31 cellular contexts compared by ENCODE assay signal in the genomic region with DNA sequence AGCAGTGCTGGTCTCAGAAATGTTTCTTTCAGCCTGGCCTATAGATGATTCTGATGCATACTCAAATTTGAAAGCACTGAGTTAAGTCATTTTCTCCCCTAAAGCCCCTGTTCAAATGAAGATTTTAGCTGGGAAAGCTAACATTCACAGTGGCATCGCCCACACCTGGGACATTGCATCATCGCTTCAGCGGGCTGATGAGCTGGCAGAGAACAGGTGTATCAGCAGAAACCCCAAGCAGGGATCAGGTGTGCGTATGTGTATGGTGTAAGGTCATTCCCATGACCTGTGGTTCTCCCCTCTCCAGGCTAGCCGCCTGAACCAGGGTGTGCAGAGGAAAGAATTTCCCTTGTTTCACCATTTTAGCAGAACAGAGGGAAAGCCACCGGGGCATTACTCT. TPM values are rescaled to one million over a fixed set of nuclear protein-coding genes. Genes with fewer than 3 reads are reported as not detected.
DNase-seq lines count a peak whose midpoint lies in the region; ATAC-seq, FAIRE-seq and TF ChIP-seq lines count a peak whose summit lies in the region.
"Had no signal": no experiment of that assay in that cellular context is flagged by ENCODE, and none has a peak within 500 bp of the region (broad histone marks: within the 10 kb centered on the region; RNA-seq: fewer than 3 reads in every experiment).

No MANE protein-coding gene starts in this region.

- no peak overlapping the region for H3K18ac ChIP-seq in H1 (ENCODE audit: extremely low read depth, low read length)

- H2AFZ ChIP-seq in H1 (ENCODE audit: low read length), result no peak overlapping the region
- H2AFZ ChIP-seq: GM23248, hepatocyte had no signal

- peak; percentile 40 for DNase-seq in DMS53 (lab: John Stamatoyannopoulos, UW)
- no peak for DNase-seq in DMS53 treated with DMSO at 0.1 percent for 48 hours (lab: John Stamatoyannopoulos, UW; ENCODE audit: unreplicated experiment)
- DNase-seq in heart right ventricle, result no peak
- DNase-seq in right atrium auricular region (ENCODE audit: low spot score), result no peak
- no peak for DNase-seq in H1 (ENCODE audit: low read depth in 1 of 2, low spot score in 2 of 2)
- DNase-seq in upper lobe of right lung, result no peak
- no peak for DNase-seq in NCI-H2107 (lab: John Stamatoyannopoulos, UW)
- DNase-seq in left lobe of liver (ENCODE audit: low spot score), result no peak
- DNase-seq: activated CD4-positive, CD25-positive, alpha-beta regulatory T cell treated with anti-CD3 and anti-CD28 coated beads, Interleukin-2, amount 50 U/mL, for 72 hours; CD8-positive, alpha-beta memory T cell; cortex of kidney; foreskin keratinocyte; GM23248; HFFc6; mesendoderm; NCI-H2029 treated with DMSO at 0.1 percent for 48 hours; NCI-H226; NCI-H774; psoas muscle; stimulated activated naive CD8-positive, alpha-beta T cell treated with anti-CD3 and anti-CD28 coated beads, Interleukin-15, Interleukin-2, amounts not matched to agents 100 U/mL and 50 U/mL, for 24 hours; testis had no signal

- H3K4me2 ChIP-seq in H1 (ENCODE audit: insufficient read depth in 1 of 2, low read depth in 2 of 2, low read length in 2 of 2), result no peak overlapping the region
- H3K4me2 ChIP-seq: hepatocyte had no signal

- H2BK5ac ChIP-seq in H1 (ENCODE audit: low read depth, low read length), result no peak overlapping the region

- no peak overlapping the region for H2BK12ac ChIP-seq in H1 (ENCODE audit: low read depth, low read length)

- H3K36me3 ChIP-seq in heart right ventricle (peaks cover 0 to 100% (median 55%) of the 10 kb centered on the region in 9 donors), right atrium auricular region (peaks cover 71% of the 10 kb centered on the region), H1 (ENCODE audit: control insufficient read depth in 2 of 4, insufficient read depth in 4 of 4, low read length in 3 of 4) (no peaks in the 10 kb centered on the region), upper lobe of right lung (peaks cover 96% of the 10 kb centered on the region)

- POLR2A ChIA-PET in H1 (lab: Charles Lee; ENCODE audit: partially characterized antibody), result no interaction called here

- FAIRE-seq in H1 (lab: Jason Lieb, UNC), result no peak
- FAIRE-seq: G401.6, RCC 7860, TTC549 had no signal

- 92 to 95% methylated on average over 6 of the region's 6 CpGs for WGBS in heart right ventricle, 2 donors
- 95% methylated on average over 6 of the region's 6 CpGs; no CpG with 5 or more reads in 1 of the 2 experiments for WGBS in H1 (ENCODE audit: extremely low coverage in 1 of 2, insufficient coverage in 1 of 2, insufficient read length in 1 of 2, insufficient replicate concordance in 2 of 2, low coverage in 1 of 2, low lambda C conversion rate in 2 of 2, missing lambda C conversion rate in 1 of 2), 2 experiments

- H3K56ac ChIP-seq in H1 (replicated peaks; ENCODE audit: insufficient read length, low read depth, low read length), result no peak overlapping the region

- no peak overlapping the region for H2BK20ac ChIP-seq in H1 (ENCODE audit: low read length)

- H3K27ac ChIP-seq in heart right ventricle (peak overlapping the region in 9 of 10 donors; percentile 27 to 84 (median 76)), right atrium auricular region (peak overlapping the region in 1 of 2 donors; percentile 61), H1 (ENCODE audit: low read depth, low read length) (no peak overlapping the region), upper lobe of right lung (no peak overlapping the region)
- H3K27ac ChIP-seq: 22Rv1, foreskin keratinocyte, GM23248, hepatocyte, HL-60, psoas muscle had no signal

- TF ChIP-seq CTCF in heart right ventricle (IDR thresholded peaks at IDR 0.05), result no peak
- TF ChIP-seq CTCF in right atrium auricular region (IDR thresholded peaks at IDR 0.05), result no peak
- TF ChIP-seq CTCF in H1 (IDR thresholded peaks at IDR 0.05; ENCODE audit: control extremely low read depth in 1 of 3, insufficient read depth in 1 of 3, low read depth in 1 of 3, low read length in 3 of 3), result no peak
- no peak for TF ChIP-seq CTCF in upper lobe of right lung (IDR thresholded peaks at IDR 0.05)

- H3K14ac ChIP-seq in H1 (ENCODE audit: insufficient read length), result no peak overlapping the region

- CTCF ChIA-PET in H1 (lab: Charles Lee; ENCODE audit: partially characterized antibody), result interaction anchor here (1.1 to 6.8 kb wide), 4 partner anchors 10 to 22 kb away, joined by 3 to 52 read pairs (median 6); no protein-coding TSS in a partner anchor

- H4K5ac ChIP-seq in H1 (ENCODE audit: insufficient read length, low read depth, low read length), result no peak overlapping the region

- H2BK15ac ChIP-seq in H1 (ENCODE audit: low read length), result no peak overlapping the region

- H2AK5ac ChIP-seq in H1 (ENCODE audit: low read depth, low read length), result no peak overlapping the region

- H3K27me3 ChIP-seq in heart right ventricle, result no peaks in the 10 kb centered on the region
- H3K27me3 ChIP-seq in right atrium auricular region, result no peaks in the 10 kb centered on the region
- no peaks in the 10 kb centered on the region for H3K27me3 ChIP-seq in H1 (replicated peaks in 1 of 4; ENCODE audit: control insufficient read depth in 3 of 4, extremely low read depth in 1 of 4, insufficient read depth in 3 of 4, low read length in 3 of 4)
- no peaks in the 10 kb centered on the region for H3K27me3 ChIP-seq in upper lobe of right lung
- H3K27me3 ChIP-seq: ascending aorta, esophagus muscularis mucosa, foreskin keratinocyte, hepatocyte, testis, vagina had no signal

- no peaks in the 10 kb centered on the region for H3K23me2 ChIP-seq in H1 (ENCODE audit: low read depth, low read length)

- no peak overlapping the region for H2BK120ac ChIP-seq in H1 (replicated peaks; ENCODE audit: low read depth, low read length)

- H3K4me3 ChIP-seq in heart right ventricle (no peak overlapping the region), right atrium auricular region (no peak overlapping the region), H1 (ENCODE audit: extremely low read depth in 1 of 4, insufficient read depth in 2 of 4, low read depth in 3 of 4, low read length in 4 of 4) (no peak overlapping the region), upper lobe of right lung (no peak overlapping the region)
- H3K4me3 ChIP-seq: ascending aorta, esophagus muscularis mucosa, GM23248, hepatocyte, psoas muscle, testis, vagina had no signal

- H3K23ac ChIP-seq in H1 (ENCODE audit: insufficient read length), result no peak overlapping the region

- no peak for TF ChIP-seq POLR2A in H1 (IDR thresholded peaks at IDR 0.05; ENCODE audit: control extremely low read depth in 1 of 2, low read depth in 2 of 2, low read length in 2 of 2)

- no peak overlapping the region for H4K91ac ChIP-seq in H1 (replicated peaks; ENCODE audit: insufficient read length, low read length)

- no peak for TF ChIP-seq EP300 in H1 (IDR thresholded peaks at IDR 0.05; ENCODE audit: borderline replicate concordance in 1 of 2, low read depth in 2 of 2, low read length in 2 of 2)

- H3K79me2 ChIP-seq in H1 (ENCODE audit: control insufficient read depth in 1 of 2, insufficient read depth in 2 of 2, low read length in 2 of 2), result no peaks in the 10 kb centered on the region

- H3K9me3 ChIP-seq in heart right ventricle (no peaks in the 10 kb centered on the region), right atrium auricular region (no peaks in the 10 kb centered on the region), H1 (ENCODE audit: insufficient read depth in 2 of 2, low read depth in 1 of 2, low read length in 1 of 2) (no peaks in the 10 kb centered on the region), upper lobe of right lung (no peaks in the 10 kb centered on the region)
- H3K9me3 ChIP-seq: ascending aorta, esophagus muscularis mucosa, psoas muscle, testis, vagina had no signal

- H3K4ac ChIP-seq in H1 (replicated peaks; ENCODE audit: insufficient read length, low read depth, low read length), result no peak overlapping the region

- TF ChIP-seq RAD21 in H1 (IDR thresholded peaks at IDR 0.05 in 1 of 2, conservative IDR thresholded peaks at IDR 0.05 in 1 of 2; ENCODE audit: low read depth in 2 of 2, low read length in 2 of 2), result no peak

- intact Hi-C loops in heart right ventricle (cut with DNase I), result loop anchor here in 7 of 10 donors (5.0 to 10.0 kb wide), 7 partner anchors 36 to 296 kb away; a partner anchor contains a TSS
- intact Hi-C loops in upper lobe of right lung (cut with DNase I), result loop anchor here (10.0 kb wide), 1 partner anchor 49 kb away; no protein-coding TSS in a partner anchor

- H3K79me1 ChIP-seq in H1 (ENCODE audit: low read depth, low read length), result no peaks in the 10 kb centered on the region

- ATAC-seq in heart right ventricle (no peak), upper lobe of right lung (peak; percentile 4), left lobe of liver (no peak)
- ATAC-seq: activated naive CD4-positive, alpha-beta T cell treated with anti-CD3 and anti-CD28 coated beads, Interleukin-2, amount 50 U/mL, for 72 hours; foreskin keratinocyte; stimulated activated naive CD8-positive, alpha-beta T cell treated with anti-CD3 and anti-CD28 coated beads, Interleukin-15, Interleukin-2, amounts not matched to agents 100 U/mL and 50 U/mL, for 24 hours had no signal

- no peak overlapping the region for H3K9ac ChIP-seq in H1 (replicated peaks in 1 of 4; ENCODE audit: extremely low read depth in 1 of 4, low read depth in 3 of 4, low read length in 3 of 4)
- H3K9ac ChIP-seq: GM23248 had no signal

- H4K8ac ChIP-seq in H1 (ENCODE audit: extremely low read depth, insufficient read depth, low read length), result no peak overlapping the region; the same call in 1 of the 2 replicates

- H3K4me1 ChIP-seq in heart right ventricle, result peaks cover 29 to 96% (median 71%) of the 10 kb centered on the region in 9 donors
- H3K4me1 ChIP-seq in right atrium auricular region, result peaks cover 0 to 63% of the 10 kb centered on the region in 2 donors
- H3K4me1 ChIP-seq in H1 (replicated peaks in 1 of 4; ENCODE audit: control insufficient read depth in 3 of 4, insufficient read depth in 4 of 4, low read length in 3 of 4), result peaks cover 0 to 5% (median 0%) of the 10 kb centered on the region in 4 experiments; a peak in 1 of 7 replicates
- peaks cover 40% of the 10 kb centered on the region for H3K4me1 ChIP-seq in upper lobe of right lung
- H3K4me1 ChIP-seq: foreskin keratinocyte had no signal

- no peaks in the 10 kb centered on the region for H4K20me1 ChIP-seq in H1 (replicated peaks in 1 of 2; ENCODE audit: control insufficient read depth in 1 of 2, insufficient read depth in 2 of 2, low read length in 2 of 2)

RNA-seq across cellular contexts. Expression of a gene that starts 56.3 kb away (rescaled TPM):
- total RNA-seq in heart right ventricle (100 to 1,000 TPM; 176 to 415 (median 210) TPM), right atrium auricular region (100 to 1,000 TPM; 257 to 311 TPM), upper lobe of right lung (1,593 TPM), left lobe of liver (127 TPM)
- polyA plus RNA-seq in heart right ventricle (100 to 1,000 TPM; 112 to 119 TPM), H1 (2011; rRNA removed) (1.8 and 2.0 TPM in 2 replicates)
- 3.7 and 4.9 TPM in 2 replicates for total RNA-seq in H1 (2021; fragmentation: NEBNext Ultra II Directional; extraction: Animal tissue kit (Norgen Biotek cat#: 25700))
- polyA plus RNA-seq in H1 (2011; cell fraction: cytosol; rRNA removed), result 0.72 TPM
- polyA plus RNA-seq in H1 (2011; cell fraction: nucleus; rRNA removed), result 2.0 TPM
- 1.5 to 2.6 TPM (median 1.8 TPM) in 4 replicates for polyA plus RNA-seq in H1 (2012, experiment 1 of 2)
- 1.1 TPM for polyA plus RNA-seq in H1 (2012, experiment 2 of 2)
- polyA plus RNA-seq in H1 (2013, experiment 1 of 2), result 2.6 TPM
- 2.6 TPM for polyA plus RNA-seq in H1 (2013, experiment 2 of 2)
- polyA minus RNA-seq in H1 (2011; rRNA and poly(A)+ RNA removed), result 1.7 and 2.5 TPM in 2 replicates
- polyA minus RNA-seq in H1 (2011; cell fraction: cytosol; rRNA and poly(A)+ RNA removed), result 16.8 TPM
- polyA minus RNA-seq in H1 (2011; cell fraction: nucleus; rRNA and poly(A)+ RNA removed), result 3.8 TPM

Comparison
In these comparisons a context has a peak if more than half of its experiments do, and no peak if none do; other contexts are left out.
1. H3K27ac ChIP-seq: peak in heart right ventricle (9 of 10); none in H1 (single experiment) and upper lobe of right lung (single experiment).
2. RNA of a gene that starts 56.3 kb away (total RNA-seq): 1,593 TPM in upper lobe of right lung (single experiment), 257 to 311 TPM in right atrium auricular region, 176 to 415 TPM in heart right ventricle and 127 TPM in left lobe of liver (single experiment); 3.7 to 4.9 TPM in H1; every median in the first group is over 10 times any median in the second.